21 cellular contexts compared by ENCODE assay signal in genomic region chr16:50252874-50253510, GRCh38.
"Had no signal": no experiment of that assay in that cellular context is flagged by ENCODE, and none has a peak within 500 bp of the region (broad histone marks: within the 10 kb centered on the region; RNA-seq: fewer than 3 reads in every experiment).

No MANE protein-coding gene starts in this region.

- H3K9me3 Mint-ChIP-seq: activated CD4-positive, alpha-beta memory T cell treated with anti-CD3 and anti-CD28 coated beads, Interleukin-2, amount 10 ng/mL, durations not matched to agents 7 days and 5 days; activated naive CD4-positive, alpha-beta T cell treated with anti-CD3 and anti-CD28 coated beads, Interleukin-2, amount 50 U/mL, for 72 hours; neural progenitor cell; type B pancreatic cell had no signal

- H3K4me2 ChIP-seq: neural progenitor cell had no signal

- ATAC-seq: activated naive CD4-positive, alpha-beta T cell treated with anti-CD3 and anti-CD28 coated beads, Interleukin-2, amount 50 U/mL, for 72 hours; stimulated activated naive CD8-positive, alpha-beta T cell treated with anti-CD3 and anti-CD28 coated beads, Interleukin-15, Interleukin-2, amounts not matched to agents 100 U/mL and 50 U/mL, for 24 hours had no signal

- H2AFZ ChIP-seq: neural progenitor cell had no signal

- H3K4me3 ChIP-seq: esophagus squamous epithelium, neural progenitor cell, psoas muscle, SK-N-MC, skin epidermis had no signal

- H3K27me3 ChIP-seq: esophagus squamous epithelium, neural progenitor cell had no signal

- H3K36me3 Mint-ChIP-seq: activated naive CD4-positive, alpha-beta T cell treated with anti-CD3 and anti-CD28 coated beads, Interleukin-2, amount 50 U/mL, for 72 hours; neural progenitor cell; type B pancreatic cell had no signal

- H3K27me3 Mint-ChIP-seq: type B pancreatic cell had no signal

- H3K9ac ChIP-seq: neural progenitor cell had no signal

- DNase-seq: activated CD4-positive, alpha-beta memory T cell treated with anti-CD3 and anti-CD28 coated beads, Interleukin-2, amount 10 ng/mL, durations not matched to agents 7 days and 5 days; activated CD4-positive, alpha-beta T cell treated with anti-CD3 and anti-CD28 coated beads for 1 hour; activated CD8-positive, alpha-beta memory T cell treated with anti-CD3 and anti-CD28 coated beads, Interleukin-2, amount 50 U/mL, for 4 hours; activated gamma-delta T cell; activated T-cell treated with anti-CD3 and anti-CD28 coated beads, Interleukin-2, amount 50 U/mL, for 48 hours; amniotic stem cell; effector CD4-positive, alpha-beta T cell; esophagus squamous epithelium; foreskin fibroblast; glutamatergic neuron; kidney glomerular epithelial cell; stimulated activated CD4-positive, alpha-beta T cell treated with anti-CD3 and anti-CD28 coated beads, Interleukin-4, amount 100 ng/mL, for 24 hours; stimulated activated naive CD8-positive, alpha-beta T cell treated with anti-CD3 and anti-CD28 coated beads, Interleukin-15, Interleukin-2, amounts not matched to agents 100 U/mL and 50 U/mL, for 24 hours; T1000 had no signal

- H3K27ac ChIP-seq: esophagus squamous epithelium, neural progenitor cell, psoas muscle, SK-N-MC, VCaP had no signal

- H3K36me3 ChIP-seq: esophagus squamous epithelium, neural progenitor cell had no signal

- H3K9me3 ChIP-seq: esophagus squamous epithelium, psoas muscle had no signal

- H3K4me3 Mint-ChIP-seq: activated CD4-positive, alpha-beta memory T cell treated with anti-CD3 and anti-CD28 coated beads, Interleukin-2, amount 10 ng/mL, durations not matched to agents 7 days and 5 days; neural progenitor cell; type B pancreatic cell had no signal

- H3K27ac Mint-ChIP-seq: activated CD4-positive, alpha-beta memory T cell treated with anti-CD3 and anti-CD28 coated beads, Interleukin-2, amount 10 ng/mL, durations not matched to agents 7 days and 5 days; activated naive CD4-positive, alpha-beta T cell treated with anti-CD3 and anti-CD28 coated beads, Interleukin-2, amount 50 U/mL, for 72 hours had no signal
